Comparison of ENCODE assay signal across 17 cellular contexts in genomic region chr9:2545881-2546490, GRCh38.
A peak's percentile ranks its signal among the peaks of the same experiment; 100 is the strongest.
DNase-seq lines count a peak whose midpoint lies in the region; ATAC-seq and TF ChIP-seq lines count a peak whose summit lies in the region.
"Had no signal": no experiment of that assay in that cellular context is flagged by ENCODE, and none has a peak within 500 bp of the region (broad histone marks: within the 10 kb centered on the region; RNA-seq: fewer than 3 reads in every experiment).

No MANE protein-coding gene starts in this region.

- TF ChIP-seq RAD21 in SK-N-SH (IDR thresholded peaks at IDR 0.05; ENCODE audit: low read length): no peak

- H2AFZ ChIP-seq in SK-N-SH (ENCODE audit: low read depth): no peak overlapping the region

- H3K4me3 ChIP-seq in choroid plexus epithelial cell (ENCODE audit: low read depth, low read length) (no peak overlapping the region), SK-N-SH (ENCODE audit: low read depth in 2 of 2, low read length in 1 of 2) (no peak overlapping the region)
- H3K4me3 ChIP-seq: Peyer's patch, SJCRH30 had no signal

- 54% methylated on average over 6 of the region's 6 CpGs for WGBS in SK-N-SH (ENCODE audit: low lambda C conversion rate)

- DNase-seq in HT1080 (ENCODE audit: low read depth) (peak; percentile 6), choroid plexus epithelial cell (ENCODE audit: low read depth) (peak; percentile 45), left kidney (ENCODE audit: low read depth, low spot score) (peak; percentile 8), retina (peak; percentile 6), SK-N-SH (no peak), dedifferentiated amniotic fluid mesenchymal stem cell (ENCODE audit: extremely low spot score) (no peak)
- DNase-seq: DMS79, H9, HFFc6, KBM-7, NCI-H1105, NCI-H2081, NCI-H2171 treated with DMSO at 0.1 percent for 48 hours, NCI-H526, Peyer's patch had no signal

- TF ChIP-seq CTCF in choroid plexus epithelial cell (conservative IDR thresholded peaks at IDR 0.05; ENCODE audit: low read depth, low read length) (no peak), SK-N-SH (IDR thresholded peaks at IDR 0.05) (no peak)

- POLR2A ChIA-PET in SK-N-SH (lab: Yijun Ruan, JAX): no interaction called here

- no peak overlapping the region for H3K9ac ChIP-seq in SK-N-SH

- H3K27me3 ChIP-seq in SK-N-SH (ENCODE audit: insufficient read depth): no peaks in the 10 kb centered on the region
- H3K27me3 ChIP-seq: Peyer's patch, SJCRH30 had no signal

- H3K79me2 ChIP-seq in SK-N-SH (ENCODE audit: insufficient read depth): no peaks in the 10 kb centered on the region

- H3F3A ChIP-seq in SK-N-SH (replicated peaks; ENCODE audit: insufficient read depth): no peaks in the 10 kb centered on the region

- H3K36me3 ChIP-seq in SK-N-SH (replicated peaks in 1 of 2; ENCODE audit: control insufficient read depth in 1 of 2, insufficient read depth in 2 of 2, low read length in 1 of 2): no peaks in the 10 kb centered on the region
- H3K36me3 ChIP-seq: Peyer's patch, SJCRH30 had no signal

- H4K20me1 ChIP-seq in SK-N-SH (ENCODE audit: insufficient read depth): no peaks in the 10 kb centered on the region

- H3K4me1 ChIP-seq in SK-N-SH (ENCODE audit: control insufficient read depth in 1 of 2, insufficient read depth in 2 of 2, low read depth in 1 of 2, low read length in 1 of 2): no peaks in the 10 kb centered on the region
- H3K4me1 ChIP-seq: Peyer's patch, SJCRH30 had no signal

- no peak overlapping the region for H3K4me2 ChIP-seq in SK-N-SH

- H3K9me2 ChIP-seq in SK-N-SH: no peaks in the 10 kb centered on the region

- CTCF ChIA-PET in SK-N-SH (lab: Yijun Ruan, JAX): no interaction called here

- H3K9me3 ChIP-seq in SK-N-SH: no peaks in the 10 kb centered on the region
- H3K9me3 ChIP-seq: Peyer's patch had no signal

- no peak overlapping the region for H3K27ac ChIP-seq in SK-N-SH (ENCODE audit: low read depth in 2 of 2, low read length in 1 of 2)
- H3K27ac ChIP-seq: Peyer's patch, SJCRH30 had no signal

- no peak for ATAC-seq in SK-N-SH treated with all-trans-retinoic acid at 6 μM for 48 hours

- no peak for TF ChIP-seq EP300 in SK-N-SH (IDR thresholded peaks at IDR 0.05; ENCODE audit: borderline replicate concordance in 1 of 2, low read depth in 1 of 2, low read length in 1 of 2)

TF ChIP-seq in SK-N-SH, 30 proteins besides CTCF, POLR2A, EP300 and RAD21:
- TF ChIP-seq TEAD4 (IDR thresholded peaks at IDR 0.05; ENCODE audit: borderline replicate concordance, insufficient read depth) (no peak), CHD2 (IDR thresholded peaks at IDR 0.05; ENCODE audit: low read length, partially characterized antibody) (no peak), TAF1 (IDR thresholded peaks at IDR 0.05; ENCODE audit: borderline replicate concordance, low read depth, low read length) (no peak)

TF ChIP-seq in SK-N-SH treated with all-trans-retinoic acid at 6 μM for 48 hours, 23 proteins besides CTCF, POLR2A, EP300 and RAD21:
- no peak for TF ChIP-seq BACH2 (CRISPR knock-in tag; IDR thresholded peaks at IDR 0.05; ENCODE audit: borderline replicate concordance)
- no peak for TF ChIP-seq GLIS3 (CRISPR knock-in tag; IDR thresholded peaks at IDR 0.05)
- no peak for TF ChIP-seq ZFP30 (CRISPR knock-in tag; IDR thresholded peaks at IDR 0.05)

Comparison
In these comparisons a context has a peak if more than half of its experiments do, and no peak if none do; other contexts are left out.
1. DNase-seq: peak in HT1080 (single experiment), choroid plexus epithelial cell (single experiment), left kidney (single experiment) and retina (single experiment); none in SK-N-SH (single experiment) and dedifferentiated amniotic fluid mesenchymal stem cell (single experiment).